33 cellular contexts compared by ENCODE assay signal in the genomic region with DNA sequence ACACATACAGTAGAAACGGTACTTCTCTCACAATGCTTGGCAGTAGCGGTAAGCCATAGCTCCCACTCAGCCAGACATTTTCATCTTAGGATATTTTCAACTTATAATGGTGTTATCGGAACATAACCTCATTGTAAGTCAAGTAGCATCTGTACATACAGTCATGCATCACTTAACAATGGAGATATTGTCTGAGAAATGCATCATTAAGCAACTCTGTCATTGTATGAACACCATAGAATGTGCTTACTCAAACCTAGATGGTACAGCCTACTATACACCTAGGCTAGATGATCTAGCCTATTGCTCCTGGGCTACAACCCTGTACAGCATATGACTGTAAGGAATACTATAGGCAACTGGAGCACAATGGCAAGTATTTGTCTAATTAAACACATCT. TPM values are rescaled to one million over a fixed set of nuclear protein-coding genes. Genes with fewer than 3 reads are reported as not detected.
A peak's percentile ranks its signal among the peaks of the same experiment; 100 is the strongest.
DNase-seq lines count a peak whose midpoint lies in the region; ATAC-seq, FAIRE-seq and TF ChIP-seq lines count a peak whose summit lies in the region.
"Had no signal": no experiment of that assay in that cellular context is flagged by ENCODE, and none has a peak within 500 bp of the region (broad histone marks: within the 10 kb centered on the region; RNA-seq: fewer than 3 reads in every experiment).

No MANE protein-coding gene starts in this region.

- no peaks in the 10 kb centered on the region for H3K9me3 ChIP-seq in GM12878 (replicated peaks; ENCODE audit: control insufficient read depth, insufficient read depth, low read length)
- H3K9me3 ChIP-seq: HAP-1, mucosa of descending colon, prostate gland, right lobe of liver, SJCRH30, spleen, thyroid gland had no signal

- TF ChIP-seq CTCF in GM12878 (IDR thresholded peaks at IDR 0.05 in 2 of 3, conservative IDR thresholded peaks at IDR 0.05 in 1 of 3; ENCODE audit: control insufficient read depth in 2 of 3, extremely low read depth in 1 of 3, insufficient read depth in 1 of 3, low read depth in 3 of 3, low read length in 3 of 3): no peak

- intact Hi-C loops in GM12878 (cut with micrococcal nuclease; ENCODE audit: unreplicated experiment): no loop called here

- TF ChIP-seq RAD21 in GM12878 (IDR thresholded peaks at IDR 0.05; ENCODE audit: insufficient read depth, low read depth, low read length): no peak

- RAD21 ChIA-PET in GM12878 (lab: Charles Lee; ENCODE audit: unreplicated experiment): no interaction called here

- POLR2A ChIA-PET in GM12878 (lab: Charles Lee): no interaction called here

- no peaks in the 10 kb centered on the region for H3K79me2 ChIP-seq in GM12878 (ENCODE audit: control insufficient read depth, insufficient read depth, low read length)

- WGBS in GM12878 (ENCODE audit: insufficient coverage, insufficient replicate concordance, low lambda C conversion rate, missing lambda C conversion rate): 93% methylated on average over 3 of the region's 3 CpGs

- BruUV-seq in GM12878 (replicated peaks; lab: Mats Ljungman, UMichigan): no TSS peak

- H3K36me3 ChIP-seq in GM12878 (ENCODE audit: control insufficient read depth in 2 of 2, insufficient read depth in 2 of 2, low read length in 1 of 2): no peaks in the 10 kb centered on the region
- H3K36me3 ChIP-seq: HAP-1, prostate gland, right lobe of liver, SJCRH30, thyroid gland had no signal

- in situ Hi-C loops in GM12878 (cut with MboI): no loop called here

- TF ChIP-seq POLR2A in GM12891 (IDR thresholded peaks at IDR 0.05; ENCODE audit: low read depth, low read length): no peak
- no peak for TF ChIP-seq POLR2A in GM12878 (IDR thresholded peaks at IDR 0.05; ENCODE audit: low read depth, low read length)

- peaks cover 8% of the 10 kb centered on the region for H3K4me1 ChIP-seq in GM12878 (ENCODE audit: control insufficient read depth, insufficient read depth, low read length)
- H3K4me1 ChIP-seq: HAP-1, right lobe of liver, SJCRH30, thyroid gland had no signal

- H3K27me3 ChIP-seq in GM12878 (replicated peaks in 1 of 2; ENCODE audit: control insufficient read depth in 2 of 2, insufficient read depth in 2 of 2, low read length in 1 of 2): no peaks in the 10 kb centered on the region
- H3K27me3 ChIP-seq: right lobe of liver, SJCRH30, spleen, thyroid gland had no signal

- no peak for TF ChIP-seq EP300 in GM12878 (IDR thresholded peaks at IDR 0.05; ENCODE audit: borderline replicate concordance in 1 of 2, control insufficient read depth in 1 of 2, low read depth in 2 of 2, low read length in 2 of 2)

- no peak overlapping the region for H3K27ac ChIP-seq in GM12878 (ENCODE audit: control insufficient read depth, insufficient read depth)
- H3K27ac ChIP-seq: prostate gland, right lobe of liver, SJCRH30, spleen, thyroid gland, VCaP had no signal

- SMC1A ChIA-PET in GM12878 (lab: Charles Lee; ENCODE audit: uncharacterized antibody, unreplicated experiment): interaction anchor here (0.7 kb wide), 1 partner anchor 40 kb away, joined by 3 read pairs; no protein-coding TSS in a partner anchor

- H4K20me1 ChIP-seq in GM12878 (ENCODE audit: control insufficient read depth, insufficient read depth): no peaks in the 10 kb centered on the region

- FAIRE-seq in GM12891 (lab: Jason Lieb, UNC) (peak; percentile 69), GM12878 (lab: Jason Lieb, UNC) (no peak)
- FAIRE-seq: bronchial epithelial cell had no signal

- no peak overlapping the region for H3K4me3 ChIP-seq in GM12878
- H3K4me3 ChIP-seq: HAP-1, mucosa of descending colon, prostate gland, right lobe of liver, SJCRH30, spleen, thyroid gland had no signal

- H3K9ac ChIP-seq in GM12878 (ENCODE audit: control insufficient read depth, insufficient read depth, low read length): no peak overlapping the region

- DNase-seq in COLO829 (ENCODE audit: low spot score) (peak; percentile 47), GM12891 (ENCODE audit: insufficient read length, low spot score) (no peak), NCI-H345 (lab: John Stamatoyannopoulos, UW) (peak; percentile 82), GM12878 (ENCODE audit: low read depth, low spot score) (no peak), DMS79 treated with DMSO at 0.1 percent for 48 hours (lab: John Stamatoyannopoulos, UW) (no peak), NCI-H1105 (lab: John Stamatoyannopoulos, UW) (no peak)
- DNase-seq: activated CD4-positive, alpha-beta T cell treated with anti-CD3 and anti-CD28 coated beads for 4 hours; activated CD8-positive, alpha-beta memory T cell treated with anti-CD3 and anti-CD28 coated beads for 24 hours; activated effector memory CD4-positive, alpha-beta T cell treated with anti-CD3 and anti-CD28 coated beads, Interleukin-2, amount 50 U/mL, for 16 hours; activated T-cell treated with anti-CD3 and anti-CD28 coated beads for 4 hours; anterior cingulate cortex; DMS79; effector CD4-positive, alpha-beta T cell; GDM1; hypothalamus; IMR-90; left colon; mucosa of descending colon; natural killer cell; NCI-H1436; NCI-H82; occipital lobe; right lobe of liver; SJCRH30; spleen; stimulated activated CD4-positive, alpha-beta T cell treated with anti-CD3 and anti-CD28 coated beads, Interleukin-2, amount 100 ng/mL, for 24 hours; T1000; thyroid gland had no signal

- no peak overlapping the region for H3K4me2 ChIP-seq in GM12878 (ENCODE audit: control insufficient read depth, insufficient read depth)

- no peak overlapping the region for H2AFZ ChIP-seq in GM12878 (ENCODE audit: control insufficient read depth, low read depth, low read length)

- CTCF ChIA-PET in GM12878 (lab: Yijun Ruan, JAX): no interaction called here

- ATAC-seq in GM12878: peak; percentile 50
- ATAC-seq in GM18511 (IDR thresholded peaks at IDR 0.05; ENCODE audit: unreplicated experiment): no peak
- ATAC-seq: mucosa of descending colon, natural killer cell, right lobe of liver had no signal

TF ChIP-seq in GM12891, 5 proteins besides CTCF, POLR2A, EP300 and RAD21:
- TF ChIP-seq TAF1 (IDR thresholded peaks at IDR 0.05; ENCODE audit: low read depth, low read length) (no peak), SPI1 (IDR thresholded peaks at IDR 0.05; ENCODE audit: low read depth, low read length) (no peak), PAX5 (IDR thresholded peaks at IDR 0.05; ENCODE audit: insufficient read depth, low read length, severe bottlenecking) (peak; percentile 54), POU2F2 (IDR thresholded peaks at IDR 0.05; ENCODE audit: low read depth, low read length) (no peak), POLR2AphosphoS5 (IDR thresholded peaks at IDR 0.05; ENCODE audit: low read depth, low read length) (no peak)

TF ChIP-seq in GM12878, 131 proteins besides CTCF, POLR2A, EP300 and RAD21:
- no peak for TF ChIP-seq NFYA (IDR thresholded peaks at IDR 0.05; ENCODE audit: borderline replicate concordance, low read depth, low read length)
- no peak for TF ChIP-seq GABPA (IDR thresholded peaks at IDR 0.05; ENCODE audit: low read depth)
- TF ChIP-seq ZNF217 (IDR thresholded peaks at IDR 0.05): no peak
- TF ChIP-seq NBN (IDR thresholded peaks at IDR 0.05): no peak
- TF ChIP-seq, protein P1, sequence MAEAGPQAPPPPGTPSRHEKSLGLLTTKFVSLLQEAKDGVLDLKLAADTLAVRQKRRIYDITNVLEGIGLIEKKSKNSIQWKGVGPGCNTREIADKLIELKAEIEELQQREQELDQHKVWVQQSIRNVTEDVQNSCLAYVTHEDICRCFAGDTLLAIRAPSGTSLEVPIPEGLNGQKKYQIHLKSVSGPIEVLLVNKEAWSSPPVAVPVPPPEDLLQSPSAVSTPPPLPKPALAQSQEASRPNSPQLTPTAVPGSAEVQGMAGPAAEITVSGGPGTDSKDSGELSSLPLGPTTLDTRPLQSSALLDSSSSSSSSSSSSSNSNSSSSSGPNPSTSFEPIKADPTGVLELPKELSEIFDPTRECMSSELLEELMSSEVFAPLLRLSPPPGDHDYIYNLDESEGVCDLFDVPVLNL (IDR thresholded peaks at IDR 0.05; ENCODE audit: low read depth, low read length): no peak
- TF ChIP-seq, protein P2, sequence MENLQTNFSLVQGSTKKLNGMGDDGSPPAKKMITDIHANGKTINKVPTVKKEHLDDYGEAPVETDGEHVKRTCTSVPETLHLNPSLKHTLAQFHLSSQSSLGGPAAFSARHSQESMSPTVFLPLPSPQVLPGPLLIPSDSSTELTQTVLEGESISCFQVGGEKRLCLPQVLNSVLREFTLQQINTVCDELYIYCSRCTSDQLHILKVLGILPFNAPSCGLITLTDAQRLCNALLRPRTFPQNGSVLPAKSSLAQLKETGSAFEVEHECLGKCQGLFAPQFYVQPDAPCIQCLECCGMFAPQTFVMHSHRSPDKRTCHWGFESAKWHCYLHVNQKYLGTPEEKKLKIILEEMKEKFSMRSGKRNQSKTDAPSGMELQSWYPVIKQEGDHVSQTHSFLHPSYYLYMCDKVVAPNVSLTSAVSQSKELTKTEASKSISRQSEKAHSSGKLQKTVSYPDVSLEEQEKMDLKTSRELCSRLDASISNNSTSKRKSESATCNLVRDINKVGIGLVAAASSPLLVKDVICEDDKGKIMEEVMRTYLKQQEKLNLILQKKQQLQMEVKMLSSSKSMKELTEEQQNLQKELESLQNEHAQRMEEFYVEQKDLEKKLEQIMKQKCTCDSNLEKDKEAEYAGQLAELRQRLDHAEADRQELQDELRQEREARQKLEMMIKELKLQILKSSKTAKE (IDR thresholded peaks at IDR 0.05; ENCODE audit: low read depth, poor library complexity, severe bottlenecking): no peak
- TF ChIP-seq BMI1 (IDR thresholded peaks at IDR 0.05; ENCODE audit: borderline replicate concordance): no peak
- peak; percentile 31; the same call in 1 of the 2 replicates for TF ChIP-seq JUNB (IDR thresholded peaks at IDR 0.05)
- TF ChIP-seq SIN3A (IDR thresholded peaks at IDR 0.05; ENCODE audit: low read depth, low read length): no peak
TF ChIP-seq in GM12878: peak in this region for 1.

RNA-seq across cellular contexts. Expression of a gene that starts 40.8 kb away (rescaled TPM):
- 0.54 TPM for polyA plus RNA-seq in GM12891 (2012; ENCODE audit: low read depth, missing spikeins)
- 18.7 and 19.0 TPM in 2 replicates for total RNA-seq in GM12878 (2013; cell fraction: nucleolus; rRNA removed)
- total RNA-seq in GM12878 (2014; rRNA removed): 2.4 and 2.8 TPM in 2 replicates
- 2.7 and 2.8 TPM in 2 replicates for total RNA-seq in GM12878 (2014; rRNA removed; fragmentation: Illumina TruSeq; extraction: Trizol)
- 4.6 and 4.8 TPM in 2 replicates for total RNA-seq in GM12878 (2021)
- 0.50 TPM for polyA plus RNA-seq in GM12878 (2011; ENCODE audit: low read depth)
- 7.0 and 9.6 TPM in 2 replicates for polyA plus RNA-seq in GM12878 (2011; rRNA removed)
- 2.6 and 2.9 TPM in 2 replicates for polyA plus RNA-seq in GM12878 (2011; cell fraction: cytosol; rRNA removed)
- 8.2 and 8.8 TPM in 2 replicates for polyA plus RNA-seq in GM12878 (2011; cell fraction: nucleus; rRNA removed)
- polyA plus RNA-seq in GM12878 (2012): 1.0 and 1.3 TPM in 2 replicates
- 4.1 and 4.5 TPM in 2 replicates for polyA plus RNA-seq in GM12878 (2014; fragmentation: Illumina TruSeq; extraction: Trizol)
- 1 to 10 TPM; 1.4 to 1.5 TPM for polyA plus RNA-seq in GM12878 (2014; fragmentation: Nextera tagmentation; extraction: Ambion mirVana)
- polyA plus RNA-seq in GM12878 (2014; rRNA removed): 2.4 and 3.3 TPM in 2 replicates
- 1 to 10 TPM; 5.5 to 6.3 TPM for polyA plus RNA-seq in GM12878 (2016; fragmentation: Nextera tagmentation; extraction: Ambion mirVana)
- polyA minus RNA-seq in GM12878 (2011; rRNA and poly(A)+ RNA removed): 6.4 and 8.0 TPM in 2 replicates
- 2.8 and 3.3 TPM in 2 replicates for polyA minus RNA-seq in GM12878 (2011; cell fraction: cytosol; rRNA and poly(A)+ RNA removed)
- polyA minus RNA-seq in GM12878 (2011; cell fraction: nucleus; rRNA and poly(A)+ RNA removed): 7.6 and 11.9 TPM in 2 replicates

Comparison
In these comparisons a context has a peak if more than half of its experiments do, and no peak if none do; other contexts are left out.
1. DNase-seq: peak in COLO829 (single experiment) and NCI-H345 (single experiment); none in GM12891 (single experiment), GM12878 (single experiment), DMS79 treated with DMSO at 0.1 percent for 48 hours (single experiment) and NCI-H1105 (single experiment).